Comparison of ENCODE assay signal across 25 cellular contexts in genomic region chr7:51046482-51046881, GRCh38.
"Had no signal": no experiment of that assay in that cellular context is flagged by ENCODE, and none has a peak within 500 bp of the region (broad histone marks: within the 10 kb centered on the region; RNA-seq: fewer than 3 reads in every experiment).

No MANE protein-coding gene starts in this region.

- DNase-seq: activated B cell treated with CpG ODN at 0.5 μM for 24 hours; activated CD4-positive, alpha-beta T cell treated with anti-CD3 and anti-CD28 coated beads for 36 hours; activated CD8-positive, alpha-beta memory T cell treated with anti-CD3 and anti-CD28 coated beads, Interleukin-2, amount 10 ng/mL, durations not matched to agents 7 days and 5 days; activated CD8-positive, alpha-beta T cell treated with anti-CD3 and anti-CD28 coated beads, Interleukin-2, amount 10 ng/mL, durations not matched to agents 7 days and 5 days; activated naive CD4-positive, alpha-beta T cell; activated T-cell treated with anti-CD3 and anti-CD28 coated beads, Interleukin-2, amount 50 U/mL, for 72 hours; aorta; endodermal cell; hippocampal formation; kidney; midbrain; naive thymus-derived CD4-positive, alpha-beta T cell; sigmoid colon; small intestine; stimulated activated CD4-positive, alpha-beta T cell treated with anti-CD3 and anti-CD28 coated beads, Interleukin-4, amount 100 ng/mL, for 24 hours; T-cell; trophoblast cell had no signal

- ATAC-seq: activated CD4-positive, alpha-beta T cell treated with anti-CD3 and anti-CD28 coated beads for 36 hours; activated CD8-positive, alpha-beta memory T cell treated with anti-CD3 and anti-CD28 coated beads, Interleukin-2, amount 10 ng/mL, durations not matched to agents 7 days and 5 days; activated CD8-positive, alpha-beta T cell treated with anti-CD3 and anti-CD28 coated beads, Interleukin-2, amount 10 ng/mL, durations not matched to agents 7 days and 5 days; activated T-cell treated with anti-CD3 and anti-CD28 coated beads, Interleukin-2, amount 50 U/mL, for 72 hours; naive thymus-derived CD4-positive, alpha-beta T cell; T-cell had no signal

- H3K27me3 ChIP-seq: pancreas, sigmoid colon had no signal

- H3K27ac Mint-ChIP-seq: activated B cell treated with CpG ODN at 0.5 μM for 24 hours; activated CD4-positive, alpha-beta T cell treated with anti-CD3 and anti-CD28 coated beads for 36 hours; activated CD8-positive, alpha-beta memory T cell treated with anti-CD3 and anti-CD28 coated beads, Interleukin-2, amount 10 ng/mL, durations not matched to agents 7 days and 5 days; activated CD8-positive, alpha-beta T cell treated with anti-CD3 and anti-CD28 coated beads, Interleukin-2, amount 10 ng/mL, durations not matched to agents 7 days and 5 days; activated naive CD8-positive, alpha-beta T cell; activated T-cell treated with anti-CD3 and anti-CD28 coated beads, Interleukin-2, amount 50 U/mL, for 72 hours; brain; endodermal cell; naive thymus-derived CD4-positive, alpha-beta T cell; stimulated activated effector memory CD8-positive, alpha-beta T cell treated with anti-CD3 and anti-CD28 coated beads, Interleukin-12 subunit alpha, Interleukin-12 subunit beta, amount 100 ng/mL, for 72 hours; stimulated activated naive CD8-positive, alpha-beta T cell treated with anti-CD3 and anti-CD28 coated beads, Interleukin-15, Interleukin-2, amounts not matched to agents 100 ng/mL and 50 ng/mL, for 24 hours; T-cell; T-helper 2 cell treated with Interferon-gamma antibody and Interleukin-4, amounts not matched to agents 5 μg/mL and 100 μg/mL, for 36 hours had no signal

- H3K36me3 Mint-ChIP-seq: activated CD8-positive, alpha-beta memory T cell treated with anti-CD3 and anti-CD28 coated beads, Interleukin-2, amount 10 ng/mL, durations not matched to agents 7 days and 5 days; activated naive CD8-positive, alpha-beta T cell; brain; naive thymus-derived CD4-positive, alpha-beta T cell; stimulated activated effector memory CD8-positive, alpha-beta T cell treated with anti-CD3 and anti-CD28 coated beads, Interleukin-12 subunit alpha, Interleukin-12 subunit beta, amount 100 ng/mL, for 72 hours; T-cell had no signal

- H3K9me3 ChIP-seq: pancreas, prostate gland, sigmoid colon, thoracic aorta had no signal

- H3K4me3 ChIP-seq: pancreas, prostate gland, sigmoid colon, thoracic aorta had no signal

- H3K4me3 Mint-ChIP-seq: activated B cell treated with CpG ODN at 0.5 μM for 24 hours; activated CD4-positive, alpha-beta T cell treated with anti-CD3 and anti-CD28 coated beads for 36 hours; activated CD8-positive, alpha-beta memory T cell treated with anti-CD3 and anti-CD28 coated beads, Interleukin-2, amount 10 ng/mL, durations not matched to agents 7 days and 5 days; activated CD8-positive, alpha-beta T cell treated with anti-CD3 and anti-CD28 coated beads, Interleukin-2, amount 10 ng/mL, durations not matched to agents 7 days and 5 days; activated naive CD8-positive, alpha-beta T cell; activated T-cell treated with anti-CD3 and anti-CD28 coated beads, Interleukin-2, amount 50 U/mL, for 72 hours; endodermal cell; naive thymus-derived CD4-positive, alpha-beta T cell; stimulated activated effector memory CD8-positive, alpha-beta T cell treated with anti-CD3 and anti-CD28 coated beads, Interleukin-12 subunit alpha, Interleukin-12 subunit beta, amount 100 ng/mL, for 72 hours; stimulated activated naive CD8-positive, alpha-beta T cell treated with anti-CD3 and anti-CD28 coated beads, Interleukin-15, Interleukin-2, amounts not matched to agents 100 ng/mL and 50 ng/mL, for 24 hours; T-cell; T-helper 2 cell treated with Interferon-gamma antibody and Interleukin-4, amounts not matched to agents 5 μg/mL and 100 μg/mL, for 36 hours had no signal

- H3K27ac ChIP-seq: prostate gland, sigmoid colon, thoracic aorta had no signal

- H3K9me3 Mint-ChIP-seq: activated B cell treated with CpG ODN at 0.5 μM for 24 hours; activated T-cell treated with anti-CD3 and anti-CD28 coated beads, Interleukin-2, amount 50 U/mL, for 72 hours; endodermal cell; naive thymus-derived CD4-positive, alpha-beta T cell; stimulated activated effector memory CD8-positive, alpha-beta T cell treated with anti-CD3 and anti-CD28 coated beads, Interleukin-12 subunit alpha, Interleukin-12 subunit beta, amount 100 ng/mL, for 72 hours; stimulated activated naive CD8-positive, alpha-beta T cell treated with anti-CD3 and anti-CD28 coated beads, Interleukin-15, Interleukin-2, amounts not matched to agents 100 ng/mL and 50 ng/mL, for 24 hours; T-cell; T-helper 2 cell treated with Interferon-gamma antibody and Interleukin-4, amounts not matched to agents 5 μg/mL and 100 μg/mL, for 36 hours had no signal

- H3K4me1 ChIP-seq: prostate gland, sigmoid colon had no signal

- H3K27me3 Mint-ChIP-seq: activated B cell treated with CpG ODN at 0.5 μM for 24 hours; activated naive CD8-positive, alpha-beta T cell had no signal

- H3K4me1 Mint-ChIP-seq: activated B cell treated with CpG ODN at 0.5 μM for 24 hours; activated CD4-positive, alpha-beta T cell treated with anti-CD3 and anti-CD28 coated beads for 36 hours; activated CD8-positive, alpha-beta memory T cell treated with anti-CD3 and anti-CD28 coated beads, Interleukin-2, amount 10 ng/mL, durations not matched to agents 7 days and 5 days; endodermal cell; naive thymus-derived CD4-positive, alpha-beta T cell; stimulated activated effector memory CD8-positive, alpha-beta T cell treated with anti-CD3 and anti-CD28 coated beads, Interleukin-12 subunit alpha, Interleukin-12 subunit beta, amount 100 ng/mL, for 72 hours; T-cell had no signal

- H3K36me3 ChIP-seq: pancreas, prostate gland, sigmoid colon, thoracic aorta had no signal
